ENCODE assay signal across 8 cellular contexts in genomic region chr7:148142660-148143248, GRCh38.
DNase-seq lines count a peak whose midpoint lies in the region; ATAC-seq lines count a peak whose summit lies in the region.

No MANE protein-coding gene starts in this region.

- H3K9ac ChIP-seq in adipocyte (ENCODE audit: low read length): no peak overlapping the region

- ATAC-seq in GM18519 (IDR thresholded peaks at IDR 0.05; ENCODE audit: low FRiP score, unreplicated experiment): peak; percentile 54
- peak; percentile 66 for ATAC-seq in left colon
- ATAC-seq in esophagus mucosa: no peak
- no peak for ATAC-seq in T-helper 17 cell

- no peaks in the 10 kb centered on the region for H3K27me3 Mint-ChIP-seq in T-helper 2 cell treated with Interferon-gamma antibody and Interleukin-4, amounts not matched to agents 5 μg/mL and 100 μg/mL, for 36 hours (ENCODE audit: low read depth)
- peaks cover 26% of the 10 kb centered on the region for H3K27me3 Mint-ChIP-seq in T-helper 17 cell

- H3K27ac Mint-ChIP-seq in T-helper 2 cell treated with Interferon-gamma antibody and Interleukin-4, amounts not matched to agents 5 μg/mL and 100 μg/mL, for 36 hours: no peak overlapping the region
- no peak overlapping the region for H3K27ac Mint-ChIP-seq in T-helper 17 cell

- peaks cover 12% of the 10 kb centered on the region for H3K27me3 ChIP-seq in adipocyte (replicated peaks; ENCODE audit: control insufficient read depth, insufficient read depth, low read length)

- intact Hi-C loops in left colon (cut with DNase I, micrococcal nuclease): no loop called here

- H3K9me3 Mint-ChIP-seq in T-helper 2 cell treated with Interferon-gamma antibody and Interleukin-4, amounts not matched to agents 5 μg/mL and 100 μg/mL, for 36 hours: no peaks in the 10 kb centered on the region

- H3K36me3 ChIP-seq in adipocyte (ENCODE audit: control insufficient read depth, insufficient read depth, low read length, severe bottlenecking): no peaks in the 10 kb centered on the region

- no peaks in the 10 kb centered on the region for H3K36me3 Mint-ChIP-seq in T-helper 2 cell treated with Interferon-gamma antibody and Interleukin-4, amounts not matched to agents 5 μg/mL and 100 μg/mL, for 36 hours (ENCODE audit: low read depth)
- H3K36me3 Mint-ChIP-seq in T-helper 17 cell (ENCODE audit: low read depth): no peaks in the 10 kb centered on the region

- H3K4me3 Mint-ChIP-seq in T-helper 2 cell treated with Interferon-gamma antibody and Interleukin-4, amounts not matched to agents 5 μg/mL and 100 μg/mL, for 36 hours: no peak overlapping the region
- no peak overlapping the region for H3K4me3 Mint-ChIP-seq in T-helper 17 cell

- no peak overlapping the region for H3K4me3 ChIP-seq in adipocyte (ENCODE audit: low read length)

- DNase-seq in Ammon's horn (ENCODE audit: low spot score) (peak; percentile 61), NCI-H146 treated with DMSO at 0.1 percent for 48 hours (lab: John Stamatoyannopoulos, UW; ENCODE audit: unreplicated experiment) (peak; percentile 56), adipocyte (ENCODE audit: low read depth) (peak; percentile 78), left colon (peak in 1 of 2 donors; percentile 14), T-helper 17 cell (no peak)
- DNase-seq in T-helper 2 cell treated with Interferon-gamma antibody and Interleukin-4, amounts not matched to agents 5 μg/mL and 100 μg/mL, for 36 hours (ENCODE audit: low spot score): no peak

- no peaks in the 10 kb centered on the region for H3K4me1 ChIP-seq in adipocyte (ENCODE audit: control insufficient read depth, insufficient read depth, low read length)

- no peaks in the 10 kb centered on the region for H3K4me1 Mint-ChIP-seq in T-helper 2 cell treated with Interferon-gamma antibody and Interleukin-4, amounts not matched to agents 5 μg/mL and 100 μg/mL, for 36 hours (ENCODE audit: low read depth)
- no peaks in the 10 kb centered on the region for H3K4me1 Mint-ChIP-seq in T-helper 17 cell

- H3K9me3 ChIP-seq in adipocyte (ENCODE audit: control insufficient read depth, low read length) (no peaks in the 10 kb centered on the region), T-helper 17 cell (ENCODE audit: control insufficient read depth, low read length, poor library complexity, severe bottlenecking) (no peaks in the 10 kb centered on the region)

Comparison
In these comparisons a context has a peak if more than half of its experiments do, and no peak if none do; other contexts are left out.
1. DNase-seq: peak in Ammon's horn (single experiment), NCI-H146 treated with DMSO at 0.1 percent for 48 hours (single experiment) and adipocyte (single experiment); none in T-helper 2 cell treated with Interferon-gamma antibody and Interleukin-4, amounts not matched to agents 5 μg/mL and 100 μg/mL, for 36 hours (single experiment) and T-helper 17 cell (0 of 3).
2. ATAC-seq: peak in GM18519 (single experiment) and left colon (single experiment); none in esophagus mucosa (single experiment) and T-helper 17 cell (single experiment).